Comparison of ENCODE assay signal across 19 cellular contexts in the genomic region with DNA sequence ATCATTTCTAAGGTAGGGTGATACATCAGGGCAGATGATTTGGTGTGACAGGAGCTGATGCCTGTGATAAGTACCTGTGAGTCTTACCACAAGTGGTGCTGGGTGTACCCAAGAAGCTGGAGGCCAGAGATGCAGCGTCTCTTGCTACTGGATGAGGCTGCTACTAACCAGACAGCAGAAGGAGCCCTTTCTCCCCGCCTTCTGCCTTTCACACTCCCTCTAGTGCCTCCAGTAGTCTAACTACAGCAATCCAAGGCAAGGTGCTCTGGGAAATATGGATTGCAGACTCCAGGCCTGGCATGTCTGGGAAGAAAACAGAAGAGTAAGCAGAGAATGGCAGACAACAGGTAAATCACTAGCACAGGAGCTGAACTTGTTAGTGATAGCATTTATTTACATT.
DNase-seq lines count a peak whose midpoint lies in the region; ATAC-seq, FAIRE-seq and TF ChIP-seq lines count a peak whose summit lies in the region.
"Had no signal": no experiment of that assay in that cellular context is flagged by ENCODE, and none has a peak within 500 bp of the region (broad histone marks: within the 10 kb centered on the region; RNA-seq: fewer than 3 reads in every experiment).

No MANE protein-coding gene starts in this region.

- POLR2A ChIA-PET in WTC11 (lab: Charles Lee) = no interaction called here

- FAIRE-seq in keratinocyte (lab: Jason Lieb, UNC) = no peak
- FAIRE-seq: A204.1, H54, HTR-8/SVneo had no signal

- peaks cover 9% of the 10 kb centered on the region for H3K9me3 Mint-ChIP-seq in WTC11

- H3K27me3 ChIP-seq in keratinocyte (ENCODE audit: control insufficient read depth, extremely low read depth, insufficient read depth, low read length) = no peaks in the 10 kb centered on the region

- H3K79me2 ChIP-seq in keratinocyte (ENCODE audit: control insufficient read depth, insufficient read depth, low read length) = no peaks in the 10 kb centered on the region

- H3K4me3 ChIP-seq in LNCaP clone FGC (ENCODE audit: low read depth, low read length) = no peak overlapping the region
- no peak overlapping the region for H3K4me3 ChIP-seq in keratinocyte (ENCODE audit: control insufficient read depth in 2 of 3, extremely low read depth in 1 of 3, insufficient read depth in 2 of 3, low read depth in 1 of 3, low read length in 3 of 3)

- TF ChIP-seq CTCF in LNCaP clone FGC (IDR thresholded peaks at IDR 0.05; ENCODE audit: control insufficient read depth, extremely low read depth, insufficient read depth) = peak; percentile 21; the same call in 1 of the 2 replicates
- TF ChIP-seq CTCF in WTC11 (IDR thresholded peaks at IDR 0.05) = no peak
- peak in 2 of 3 experiments; percentile 1 to 9 for TF ChIP-seq CTCF in keratinocyte (optimal IDR thresholded peaks at IDR 0.05 in 1 of 3, IDR thresholded peaks at IDR 0.05 in 1 of 3, conservative IDR thresholded peaks at IDR 0.05 in 1 of 3; ENCODE audit: extremely low read depth in 1 of 3, insufficient read depth in 2 of 3, low read length in 3 of 3)

- no peaks in the 10 kb centered on the region for H3K4me1 ChIP-seq in keratinocyte (ENCODE audit: control insufficient read depth, extremely low read depth, insufficient read depth, low read length)

- H3K4me2 ChIP-seq in keratinocyte (ENCODE audit: control insufficient read depth, extremely low read depth, insufficient read depth, low read depth, low read length) = no peak overlapping the region
- H3K4me2 ChIP-seq: SK-N-SH had no signal

- no peak overlapping the region for H3K9ac ChIP-seq in keratinocyte (ENCODE audit: control insufficient read depth, extremely low read depth, insufficient read depth, low read length)
- H3K9ac ChIP-seq: SK-N-SH had no signal

- no peaks in the 10 kb centered on the region for H3K4me1 Mint-ChIP-seq in WTC11

- H3K27me3 Mint-ChIP-seq in WTC11 (ENCODE audit: low read depth) = no peaks in the 10 kb centered on the region

- DNase-seq in SIG-M5 treated with dmso at 0.1 percent for 504 hours (lab: John Stamatoyannopoulos, UW; ENCODE audit: unreplicated experiment) = peak; percentile 5
- DNase-seq in SIG-M5 (lab: John Stamatoyannopoulos, UW) = no peak
- no peak for DNase-seq in LNCaP clone FGC (ENCODE audit: low read depth)
- DNase-seq in WTC11 (ENCODE audit: low spot score) = peak; percentile 18
- no peak for DNase-seq in keratinocyte (ENCODE audit: low read depth, low spot score)
- DNase-seq in NCI-H1048 (lab: John Stamatoyannopoulos, UW) = no peak
- DNase-seq in activated CD8-positive, alpha-beta memory T cell treated with anti-CD3 and anti-CD28 coated beads, Interleukin-2, amount 50 U/mL, for 48 hours = no peak
- no peak for DNase-seq in NCI-H1930 (lab: John Stamatoyannopoulos, UW)
- DNase-seq: COR-L47, GDM1, NCI-H1092, NCI-H1694, NCI-H446, NCI-H748 treated with DMSO at 0.1 percent for 48 hours, SK-N-SH had no signal

- no peak overlapping the region for H3K27ac Mint-ChIP-seq in WTC11

- no peak overlapping the region for H3K4me3 Mint-ChIP-seq in WTC11

- CTCF ChIA-PET in WTC11 (lab: Charles Lee) = no interaction called here

- H3K9me1 ChIP-seq in keratinocyte (ENCODE audit: control insufficient read depth, extremely low read depth, insufficient read depth, low read length) = no peaks in the 10 kb centered on the region

- 0 out of 2 replicates have a peak, but pooled peaks cover 3% of the 10 kb centered on the region for H3K36me3 Mint-ChIP-seq in WTC11

- no peaks in the 10 kb centered on the region for H3K36me3 ChIP-seq in keratinocyte (ENCODE audit: control insufficient read depth in 2 of 2, extremely low read depth in 1 of 2, insufficient read depth in 2 of 2, low read length in 2 of 2)

- dilution Hi-C loops in keratinocyte (cut with MboI; ENCODE audit: extremely low pct_ligation_motif_present, low sequenced_read_pairs) = no loop called here

- no peak overlapping the region for H2AFZ ChIP-seq in keratinocyte (ENCODE audit: control insufficient read depth, low read length)

- H3K27ac ChIP-seq in keratinocyte (ENCODE audit: control insufficient read depth, insufficient read depth, low read length) = no peak overlapping the region
- H3K27ac ChIP-seq: C4-2B had no signal

- peak; percentile 91 for ATAC-seq in WTC11

- H3K9me3 ChIP-seq in keratinocyte (ENCODE audit: control insufficient read depth, low read depth, low read length) = no peaks in the 10 kb centered on the region
- H3K9me3 ChIP-seq: SK-N-SH had no signal

- H4K20me1 ChIP-seq in keratinocyte (ENCODE audit: control insufficient read depth, extremely low read depth, insufficient read depth, low read length) = no peaks in the 10 kb centered on the region

TF ChIP-seq in WTC11, 78 proteins besides CTCF, POLR2A, EP300 and RAD21:
- no peak for TF ChIP-seq SP1 (CRISPR knock-in tag; conservative IDR thresholded peaks at IDR 0.05)
- TF ChIP-seq, protein P1, sequence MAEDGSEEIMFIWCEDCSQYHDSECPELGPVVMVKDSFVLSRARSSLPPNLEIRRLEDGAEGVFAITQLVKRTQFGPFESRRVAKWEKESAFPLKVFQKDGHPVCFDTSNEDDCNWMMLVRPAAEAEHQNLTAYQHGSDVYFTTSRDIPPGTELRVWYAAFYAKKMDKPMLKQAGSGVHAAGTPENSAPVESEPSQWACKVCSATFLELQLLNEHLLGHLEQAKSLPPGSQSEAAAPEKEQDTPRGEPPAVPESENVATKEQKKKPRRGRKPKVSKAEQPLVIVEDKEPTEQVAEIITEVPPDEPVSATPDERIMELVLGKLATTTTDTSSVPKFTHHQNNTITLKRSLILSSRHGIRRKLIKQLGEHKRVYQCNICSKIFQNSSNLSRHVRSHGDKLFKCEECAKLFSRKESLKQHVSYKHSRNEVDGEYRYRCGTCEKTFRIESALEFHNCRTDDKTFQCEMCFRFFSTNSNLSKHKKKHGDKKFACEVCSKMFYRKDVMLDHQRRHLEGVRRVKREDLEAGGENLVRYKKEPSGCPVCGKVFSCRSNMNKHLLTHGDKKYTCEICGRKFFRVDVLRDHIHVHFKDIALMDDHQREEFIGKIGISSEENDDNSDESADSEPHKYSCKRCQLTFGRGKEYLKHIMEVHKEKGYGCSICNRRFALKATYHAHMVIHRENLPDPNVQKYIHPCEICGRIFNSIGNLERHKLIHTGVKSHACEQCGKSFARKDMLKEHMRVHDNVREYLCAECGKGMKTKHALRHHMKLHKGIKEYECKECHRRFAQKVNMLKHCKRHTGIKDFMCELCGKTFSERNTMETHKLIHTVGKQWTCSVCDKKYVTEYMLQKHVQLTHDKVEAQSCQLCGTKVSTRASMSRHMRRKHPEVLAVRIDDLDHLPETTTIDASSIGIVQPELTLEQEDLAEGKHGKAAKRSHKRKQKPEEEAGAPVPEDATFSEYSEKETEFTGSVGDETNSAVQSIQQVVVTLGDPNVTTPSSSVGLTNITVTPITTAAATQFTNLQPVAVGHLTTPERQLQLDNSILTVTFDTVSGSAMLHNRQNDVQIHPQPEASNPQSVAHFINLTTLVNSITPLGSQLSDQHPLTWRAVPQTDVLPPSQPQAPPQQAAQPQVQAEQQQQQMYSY (CRISPR knock-in tag; IDR thresholded peaks at IDR 0.05) = peak; percentile 47; the same call in 1 of the 2 replicates
TF ChIP-seq in WTC11: peak in this region for 1.

Comparison
In these comparisons a context has a peak if more than half of its experiments do, and no peak if none do; other contexts are left out.
1. DNase-seq: peak in SIG-M5 treated with dmso at 0.1 percent for 504 hours (single experiment) and WTC11 (single experiment); none in SIG-M5 (single experiment), LNCaP clone FGC (single experiment), keratinocyte (single experiment), NCI-H1048 (single experiment), activated CD8-positive, alpha-beta memory T cell treated with anti-CD3 and anti-CD28 coated beads, Interleukin-2, amount 50 U/mL, for 48 hours (single experiment) and NCI-H1930 (0 of 2).